8 cellular contexts compared by ENCODE assay signal in genomic region chr19:13430790-13431582, GRCh38.
DNase-seq lines count a peak whose midpoint lies in the region; TF ChIP-seq lines count a peak whose summit lies in the region.

No MANE protein-coding gene starts in this region.

- no peaks in the 10 kb centered on the region for H3K9me3 Mint-ChIP-seq in progenitor cell of endocrine pancreas (ENCODE audit: low read depth)

- TF ChIP-seq CTCF in fibroblast of mammary gland (conservative IDR thresholded peaks at IDR 0.05; ENCODE audit: control insufficient read depth, insufficient read depth, low read depth, low read length) (peak; percentile 92), progenitor cell of endocrine pancreas (IDR thresholded peaks at IDR 0.05; ENCODE audit: unreplicated experiment) (peak; percentile 64), sigmoid colon (IDR thresholded peaks at IDR 0.05) (peak in 1 of 4 experiments; percentile 11)

- peak; percentile 9 for DNase-seq in NCI-H2029 (lab: John Stamatoyannopoulos, UW)
- DNase-seq in NCI-H2029 treated with DMSO at 0.1 percent for 48 hours (lab: John Stamatoyannopoulos, UW): no peak
- DNase-seq in NCI-H460 (ENCODE audit: extremely low read depth, low read depth): peak; percentile 21
- DNase-seq in activated CD8-positive, alpha-beta memory T cell treated with anti-CD3 and anti-CD28 coated beads, Interleukin-2, amount 50 U/mL, for 24 hours (ENCODE audit: extremely low read depth): peak; percentile 7
- DNase-seq in fibroblast of mammary gland (ENCODE audit: low read depth): peak; percentile 60
- DNase-seq in progenitor cell of endocrine pancreas (ENCODE audit: low spot score, unreplicated experiment): peak; percentile 22
- DNase-seq in NCI-H1105 treated with DMSO at 0.1 percent for 48 hours (lab: John Stamatoyannopoulos, UW): no peak
- DNase-seq in sigmoid colon: no peak

- TF ChIP-seq EP300 in sigmoid colon (IDR thresholded peaks at IDR 0.05): no peak

- intact Hi-C loops in sigmoid colon (cut with DNase I): no loop called here

- no peak overlapping the region for H3K4me3 Mint-ChIP-seq in progenitor cell of endocrine pancreas (ENCODE audit: low read depth)

- H3K27ac ChIP-seq in sigmoid colon: no peak overlapping the region

- no peak overlapping the region for H3K27ac Mint-ChIP-seq in progenitor cell of endocrine pancreas

- H3K36me3 Mint-ChIP-seq in progenitor cell of endocrine pancreas (ENCODE audit: insufficient read depth): no peaks in the 10 kb centered on the region

- no peaks in the 10 kb centered on the region for H3K36me3 ChIP-seq in sigmoid colon

- H3K27me3 Mint-ChIP-seq in progenitor cell of endocrine pancreas: peaks cover 11% of the 10 kb centered on the region

- no peak overlapping the region for H3K4me3 ChIP-seq in fibroblast of mammary gland (ENCODE audit: control insufficient read depth, low read depth, low read length)
- no peak overlapping the region for H3K4me3 ChIP-seq in sigmoid colon

- H3K4me1 Mint-ChIP-seq in progenitor cell of endocrine pancreas (ENCODE audit: low read depth): no peaks in the 10 kb centered on the region

- no peak for TF ChIP-seq POLR2A in sigmoid colon (IDR thresholded peaks at IDR 0.05)

- peaks cover 0 to 5% (median 0%) of the 10 kb centered on the region in 4 donors for H3K9me3 ChIP-seq in sigmoid colon

- peaks cover 0 to 4% (median 0%) of the 10 kb centered on the region in 3 donors for H3K27me3 ChIP-seq in sigmoid colon

- WGBS in sigmoid colon, 2 donors: 69 to 76% methylated on average over 5 of the region's 5 CpGs

- H3K4me1 ChIP-seq in sigmoid colon: no peaks in the 10 kb centered on the region

Comparison
In these comparisons a context has a peak if more than half of its experiments do, and no peak if none do; other contexts are left out.
1. DNase-seq: peak in NCI-H2029 (single experiment), NCI-H460 (single experiment), activated CD8-positive, alpha-beta memory T cell treated with anti-CD3 and anti-CD28 coated beads, Interleukin-2, amount 50 U/mL, for 24 hours (single experiment), fibroblast of mammary gland (single experiment) and progenitor cell of endocrine pancreas (single experiment); none in NCI-H2029 treated with DMSO at 0.1 percent for 48 hours (single experiment), NCI-H1105 treated with DMSO at 0.1 percent for 48 hours (single experiment) and sigmoid colon (single experiment).